In the genomic region with DNA sequence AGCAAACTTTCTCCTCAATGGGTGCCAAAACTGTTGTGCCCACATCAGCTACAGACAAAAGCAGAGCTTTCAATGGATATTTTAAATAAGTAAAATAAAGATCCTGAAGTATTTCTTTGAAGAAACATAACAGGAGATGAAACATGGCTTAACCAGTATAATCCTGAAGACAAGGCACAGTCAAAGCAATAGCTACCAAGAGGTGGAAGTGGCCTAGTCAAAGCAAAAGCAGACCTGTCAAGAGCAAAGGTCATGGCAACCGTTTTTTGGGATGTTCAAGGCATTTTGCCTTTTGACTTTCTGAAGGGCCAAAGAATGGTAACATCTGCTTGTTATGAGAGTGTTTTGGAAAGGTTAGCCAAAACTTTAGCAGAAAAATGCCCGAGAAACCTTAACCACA, we compare ENCODE assay signal across 22 cellular contexts.
"Had no signal": no experiment of that assay in that cellular context is flagged by ENCODE, and none has a peak within 500 bp of the region (broad histone marks: within the 10 kb centered on the region; RNA-seq: fewer than 3 reads in every experiment).

No MANE protein-coding gene starts in this region.

- H3K4me3 ChIP-seq: left ventricle myocardium inferior, lung, ovary, right atrium auricular region, right lobe of liver, smooth muscle cell, tibial nerve, uterus had no signal

- ATAC-seq: naive thymus-derived CD4-positive, alpha-beta T cell; natural killer cell treated with Interleukin-12 subunit alpha and Interleukin-12 subunit beta and Interleukin-15 and Interleukin-18, amount 100 ng/mL, for 72 hours; right lobe of liver; stimulated activated memory B cell treated with anti-CD40 and anti-IgM and Interleukin-4, amounts not matched to agents 10 μg/mL and 1 μg/mL and 100 μg/mL, for 72 hours; stimulated activated naive CD8-positive, alpha-beta T cell treated with anti-CD3 and anti-CD28 coated beads, Interleukin-15, amount 100 ng/mL, for 72 hours had no signal

- H3K27ac ChIP-seq: left ventricle myocardium inferior, ovary, right atrium auricular region, right lobe of liver, tibial nerve, uterus had no signal

- H3K4me1 ChIP-seq: left ventricle myocardium inferior, right atrium auricular region, right lobe of liver, tibial nerve, uterus had no signal

- FAIRE-seq: islet of Langerhans, kidney had no signal

- H3K9me3 ChIP-seq: left ventricle myocardium inferior, ovary, right atrium auricular region, right lobe of liver, tibial nerve, uterus had no signal

- DNase-seq: immature natural killer cell; kidney; left ventricle myocardium inferior; mesendoderm; naive thymus-derived CD4-positive, alpha-beta T cell; ovary; right lobe of liver; stimulated activated CD4-positive, alpha-beta T cell treated with anti-CD3 and anti-CD28 coated beads, Interleukin-1b, Interleukin-23, amount 100 ng/mL, for 48 hours; stimulated activated CD4-positive, alpha-beta T cell treated with anti-CD3 and anti-CD28 coated beads, Interleukin-2, amount 100 ng/mL, for 48 hours; stimulated activated CD4-positive, alpha-beta T cell treated with anti-CD3 and anti-CD28 coated beads, Interleukin-4, amount 100 ng/mL, for 4 hours; stimulated activated CD8-positive, alpha-beta memory T cell treated with anti-CD3 and anti-CD28 coated beads, Interleukin-4, amount 100 ng/mL, for 48 hours; stimulated activated naive CD4-positive, alpha-beta T cell treated with Interleukin-2 at 50 U/mL for 16 hours; stimulated activated naive CD8-positive, alpha-beta T cell treated with anti-CD3 and anti-CD28 coated beads, Interleukin-15, amount 100 ng/mL, for 72 hours; substantia nigra; uterus had no signal

- H3K4me2 ChIP-seq: smooth muscle cell had no signal
